In the genomic region with DNA sequence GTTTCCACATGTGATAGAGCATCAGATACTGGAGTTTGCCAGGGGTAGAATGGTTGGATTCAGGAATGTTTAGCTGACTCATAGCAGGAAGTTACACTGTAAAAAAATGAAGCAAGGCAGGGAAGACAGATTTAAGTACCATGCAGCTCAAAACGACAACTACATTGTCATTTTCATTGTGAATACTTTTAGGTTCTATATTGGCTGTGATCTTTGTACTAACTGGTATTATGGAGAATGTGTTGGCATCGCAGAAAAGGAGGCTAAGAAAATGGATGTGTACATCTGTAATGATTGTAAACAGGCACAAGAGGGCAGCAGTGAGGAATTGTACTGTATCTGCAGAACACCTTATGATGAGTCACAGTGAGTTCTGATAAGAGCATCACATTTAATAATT, we compare ENCODE assay signal across 8 cellular contexts. TPM values are rescaled to one million over a fixed set of nuclear protein-coding genes. Genes with fewer than 3 reads are reported as not detected.
DNase-seq lines count a peak whose midpoint lies in the region; ATAC-seq and TF ChIP-seq lines count a peak whose summit lies in the region.
"Not testable (repeated sequence)": the region's sequence is repeated elsewhere in the genome, so short reads cannot be mapped to it uniquely, and the experiment has no call there.

No MANE protein-coding gene starts in this region.

- peak overlapping the region in 1 of 2 experiments; percentile 57; a peak in 1 of 4 replicates for H4K8ac ChIP-seq in IMR-90 (ENCODE audit: low read depth in 2 of 2, low read length in 2 of 2)

- TF ChIP-seq RAD21 in IMR-90 (IDR thresholded peaks at IDR 0.05; ENCODE audit: low read length), result peak; percentile 39

- H3K4ac ChIP-seq in IMR-90 (ENCODE audit: low read depth, low read length), result not testable (repeated sequence)

- not testable (repeated sequence) for H3K27me3 ChIP-seq in IMR-90 (ENCODE audit: control insufficient read depth, insufficient read depth, low read length); hepatocyte

- not testable (repeated sequence) for H4K20me1 ChIP-seq in IMR-90 (ENCODE audit: insufficient read depth, low read length); hepatocyte (ENCODE audit: insufficient read depth, poor library complexity, severe bottlenecking)

- not testable (repeated sequence) for H3K4me1 Mint-ChIP-seq in MCF 10A (ENCODE audit: insufficient read depth, unreplicated experiment)

- not testable (repeated sequence) for H3K79me2 ChIP-seq in hepatocyte

- H2AK9ac ChIP-seq in IMR-90 (replicated peaks; ENCODE audit: low read depth, low read length, poor library complexity), result not testable (repeated sequence)

- not testable (repeated sequence) for H2AFZ ChIP-seq in IMR-90 (replicated peaks; ENCODE audit: low read length, poor library complexity); hepatocyte

- H3K4me1 ChIP-seq in IMR-90 (ENCODE audit: control insufficient read depth, insufficient read depth, low read length); hepatocyte (ENCODE audit: insufficient read depth): not testable (repeated sequence)

- H4K91ac ChIP-seq in IMR-90 (ENCODE audit: insufficient read depth, low read depth, low read length), result not testable (repeated sequence)

- CTCF ChIA-PET in IMR-90 (lab: Yijun Ruan, JAX) (interaction anchor here (0.6 to 0.8 kb wide), 3 partner anchors 17 to 34 kb away, joined by 3 to 6 read pairs (median 5); no protein-coding TSS in a partner anchor), MCF 10A (lab: Yijun Ruan, JAX) (interaction anchor here (0.5 to 1.6 kb wide), 6 partner anchors 33 to 1405 kb away, joined by 3 to 5 read pairs (median 3); no protein-coding TSS in a partner anchor)

- 17% methylated on average over 1 of the region's 2 CpGs; no CpG with 5 or more reads in 1 of the 2 experiments for WGBS in IMR-90 (ENCODE audit: extremely low coverage in 2 of 2, insufficient read length in 1 of 2), 2 experiments
- WGBS in hepatocyte (ENCODE audit: low lambda C conversion rate, missing lambda C conversion rate), result 13% methylated on average over 2 of the region's 2 CpGs

- TF ChIP-seq POLR2A in IMR-90 (IDR thresholded peaks at IDR 0.05; ENCODE audit: low read depth, low read length), result not testable (repeated sequence)

- H3K9ac ChIP-seq in IMR-90 (ENCODE audit: low read depth, low read length), result not testable (repeated sequence)

- H3K56ac ChIP-seq in IMR-90 (ENCODE audit: extremely low read depth, insufficient read depth, low read length), result not testable (repeated sequence)

- not testable (repeated sequence) for H4K5ac ChIP-seq in IMR-90 (ENCODE audit: low read depth, low read length)

- POLR2A ChIA-PET in IMR-90 (lab: Charles Lee; ENCODE audit: unreplicated experiment); MCF 10A (lab: Yijun Ruan, JAX): not testable (repeated sequence)

- H3K36me3 ChIP-seq in IMR-90 (ENCODE audit: control insufficient read depth, insufficient read depth, low read length); hepatocyte (replicated peaks; ENCODE audit: insufficient read depth, low read depth): not testable (repeated sequence)

- H3K4me3 ChIP-seq in IMR-90 (ENCODE audit: insufficient read depth, low read depth, low read length); WI38 (ENCODE audit: low read depth, low read length); hepatocyte: not testable (repeated sequence)

- not testable (repeated sequence) for H3K27ac ChIP-seq in 22Rv1; IMR-90 (ENCODE audit: insufficient read depth, low read length)
- peak overlapping the region; percentile 18 for H3K27ac ChIP-seq in hepatocyte

- H3K9me3 Mint-ChIP-seq in MCF 10A (ENCODE audit: unreplicated experiment), result not testable (repeated sequence)

- dilution Hi-C loops in IMR-90 (cut with HindIII; ENCODE audit: low sequenced_read_pairs, unreplicated experiment), result not testable (repeated sequence)

- ATAC-seq in GM18498 (IDR thresholded peaks at IDR 0.05; ENCODE audit: unreplicated experiment) (peak; percentile 61), IMR-90 (ENCODE audit: low read depth) (peak; percentile 92), sciatic nerve (peak; percentile 84)

- peak overlapping the region; percentile 97; the same call in 1 of the 2 replicates for H3K4me2 ChIP-seq in IMR-90 (ENCODE audit: low read depth, low read length)
- not testable (repeated sequence) for H3K4me2 ChIP-seq in hepatocyte

- in situ Hi-C loops in IMR-90 (cut with MboI; ENCODE audit: low sequenced_read_pairs), result not testable (repeated sequence)

- peak overlapping the region; percentile 38 for H3K4me3 Mint-ChIP-seq in MCF 10A (ENCODE audit: unreplicated experiment)

- H3K18ac ChIP-seq in IMR-90 (ENCODE audit: low read depth, low read length), result not testable (repeated sequence)

- not testable (repeated sequence) for BruUV-seq in IMR-90 (replicated peaks; lab: Mats Ljungman, UMichigan); MCF 10A (replicated peaks; lab: Mats Ljungman, UMichigan)

- H3K23ac ChIP-seq in IMR-90 (ENCODE audit: low read depth, low read length), result not testable (repeated sequence)

- not testable (repeated sequence) for H3K27me3 Mint-ChIP-seq in MCF 10A (ENCODE audit: insufficient read depth, unreplicated experiment)

- H3K9me2 ChIP-seq in hepatocyte (replicated peaks; ENCODE audit: insufficient read depth), result not testable (repeated sequence)

- H2BK5ac ChIP-seq in IMR-90 (ENCODE audit: low read depth, low read length, poor library complexity, severe bottlenecking), result peak overlapping the region; percentile 93

- not testable (repeated sequence) for H2AK5ac ChIP-seq in IMR-90 (ENCODE audit: low read depth, low read length)

- H3K9me3 ChIP-seq in IMR-90 (ENCODE audit: control insufficient read depth, insufficient read depth, low read length); hepatocyte (ENCODE audit: low read depth): not testable (repeated sequence)

- H3K36me3 Mint-ChIP-seq in MCF 10A (ENCODE audit: insufficient read depth, unreplicated experiment), result not testable (repeated sequence)

- peak; percentile 70 for DNase-seq in IMR-90
- peak; percentile 73 for DNase-seq in NCI-H774 (lab: John Stamatoyannopoulos, UW)
- peak; percentile 79 for DNase-seq in MCF 10A (ENCODE audit: unreplicated experiment)
- DNase-seq in hepatocyte (ENCODE audit: low spot score), result peak; percentile 85
- not testable (repeated sequence) for DNase-seq in sciatic nerve (ENCODE audit: low spot score)

- intact Hi-C loops in IMR-90 (cut with micrococcal nuclease), result loop anchor here (1.0 kb wide), 1 partner anchor 271 kb away; no protein-coding TSS in a partner anchor
- intact Hi-C loops in MCF 10A (cut with micrococcal nuclease), result loop anchor here (5.0 kb wide), 1 partner anchor 35 kb away; no protein-coding TSS in a partner anchor
- intact Hi-C loops in sciatic nerve (cut with DNase I), result not testable (repeated sequence)

- H3K14ac ChIP-seq in IMR-90 (replicated peaks; ENCODE audit: low read depth, low read length), result not testable (repeated sequence)

- TF ChIP-seq CTCF in 22Rv1 (IDR thresholded peaks at IDR 0.05), result peak; percentile 72
- TF ChIP-seq CTCF in IMR-90 (conservative IDR thresholded peaks at IDR 0.05; ENCODE audit: low read depth, low read length), result peak; percentile 49
- peak; percentile 24; the same call in 1 of the 2 replicates for TF ChIP-seq CTCF in WI38 (IDR thresholded peaks at IDR 0.05; ENCODE audit: low read depth, low read length)
- peak; percentile 51 for TF ChIP-seq CTCF in MCF 10A (IDR thresholded peaks at IDR 0.05; ENCODE audit: unreplicated experiment)
- TF ChIP-seq CTCF in hepatocyte (IDR thresholded peaks at IDR 0.05; ENCODE audit: poor library complexity), result peak; percentile 84

- peak overlapping the region; percentile 93 for H2BK120ac ChIP-seq in IMR-90 (ENCODE audit: low read depth, low read length)

- peak overlapping the region; percentile 93; the same call in 1 of the 2 replicates for H2BK20ac ChIP-seq in IMR-90 (ENCODE audit: low read depth, low read length)

- H3K9me1 ChIP-seq in IMR-90 (ENCODE audit: insufficient read depth, low read length), result not testable (repeated sequence)

- H3K79me1 ChIP-seq in IMR-90 (ENCODE audit: low read depth in 1 of 2, low read length in 2 of 2), result not testable (repeated sequence)

- not testable (repeated sequence) for H3K27ac Mint-ChIP-seq in MCF 10A (ENCODE audit: low read depth, unreplicated experiment)

- not testable (repeated sequence) for H2BK15ac ChIP-seq in IMR-90 (ENCODE audit: low read depth, low read length)

TF ChIP-seq in IMR-90, 13 proteins besides CTCF, POLR2A, EP300 and RAD21:
- TF ChIP-seq SMC3 (IDR thresholded peaks at IDR 0.05; ENCODE audit: low read depth, low read length), result peak; percentile 38

RNA-seq across cellular contexts. Expression of a gene that starts 8.2 kb away (rescaled TPM):
- total RNA-seq in IMR-90 (2012; rRNA removed) (3.3 and 4.5 TPM in 2 replicates), MCF 10A (2022) (7.5 and 9.0 TPM in 2 replicates), hepatocyte (7.2 and 9.0 TPM in 2 replicates), sciatic nerve (25.7 TPM)
- polyA plus RNA-seq in IMR-90 (2012; rRNA removed) (2.9 and 3.1 TPM in 2 replicates), hepatocyte (4.3 and 8.4 TPM in 2 replicates)
- 1.0 and 3.0 TPM in 2 replicates for polyA plus RNA-seq in IMR-90 (2012; cell fraction: cytosol; rRNA removed)
- polyA plus RNA-seq in IMR-90 (2012; cell fraction: nucleus; rRNA removed; ENCODE audit: low replicate concordance), result 5.5 and 19.7 TPM in 2 replicates

Comparison
In these comparisons a context has a peak if more than half of its experiments do, and no peak if none do; other contexts are left out.
1. CTCF ChIP-seq: peak in every context shown above with its lines; median percentile 84 in hepatocyte; 72 in 22Rv1; 51 in MCF 10A; 49 in IMR-90; 24 in WI38.